8 cellular contexts compared by ENCODE assay signal in genomic region chr13:113864303-113864890, GRCh38. TPM values are rescaled to one million over a fixed set of nuclear protein-coding genes. Genes with fewer than 3 reads are reported as not detected.
DNase-seq lines count a peak whose midpoint lies in the region; ATAC-seq, FAIRE-seq and TF ChIP-seq lines count a peak whose summit lies in the region.

No MANE protein-coding gene starts in this region.

- H3K36me3 ChIP-seq in Peyer's patch (no peaks in the 10 kb centered on the region), esophagus squamous epithelium (no peaks in the 10 kb centered on the region), pancreas (no peaks in the 10 kb centered on the region)

- ATAC-seq in pancreas (no peak), HG03378 (IDR thresholded peaks at IDR 0.05; ENCODE audit: unreplicated experiment) (no peak), HG03565 (IDR thresholded peaks at IDR 0.05; ENCODE audit: unreplicated experiment) (no peak), GM21576 (IDR thresholded peaks at IDR 0.05; ENCODE audit: unreplicated experiment) (no peak)

- peak; percentile 22 for DNase-seq in D341Med (ENCODE audit: low spot score)
- DNase-seq in Peyer's patch: no peak
- DNase-seq in esophagus squamous epithelium (lab: John Stamatoyannopoulos, UW): no peak
- DNase-seq in pancreas: no peak
- DNase-seq in COR-L47 (lab: John Stamatoyannopoulos, UW): no peak

- FAIRE-seq in pancreas (lab: Jason Lieb, UNC): no peak

- H3K4me1 ChIP-seq in Peyer's patch: peaks cover 7 to 38% (median 14%) of the 10 kb centered on the region in 4 donors
- peaks cover 32 to 54% (median 39%) of the 10 kb centered on the region in 3 donors for H3K4me1 ChIP-seq in esophagus squamous epithelium
- H3K4me1 ChIP-seq in pancreas: peaks cover 0 to 9% (median 8%) of the 10 kb centered on the region in 3 donors

- intact Hi-C loops in esophagus squamous epithelium (cut with DNase I): no loop called here
- intact Hi-C loops in pancreas (cut with DNase I): no loop called here

- TF ChIP-seq POLR2A in Peyer's patch (IDR thresholded peaks at IDR 0.05) (no peak), esophagus squamous epithelium (IDR thresholded peaks at IDR 0.05) (no peak)

- WGBS in esophagus squamous epithelium, 2 donors: 10 to 14% methylated on average over 10 of the region's 10 CpGs
- 9 to 10% methylated on average over 10 of the region's 10 CpGs for WGBS in pancreas, 2 donors

- TF ChIP-seq CTCF in Peyer's patch (IDR thresholded peaks at IDR 0.05): no peak
- TF ChIP-seq CTCF in esophagus squamous epithelium (IDR thresholded peaks at IDR 0.05): no peak
- no peak for TF ChIP-seq CTCF in pancreas (IDR thresholded peaks at IDR 0.05)

- H3K27ac ChIP-seq in Peyer's patch (peak overlapping the region in 3 of 4 donors; percentile 41 to 93 (median 89)), esophagus squamous epithelium (peak overlapping the region; percentile 85 to 92 (median 90)), pancreas (peak overlapping the region in 3 of 4 donors; percentile 52 to 89 (median 87))

- H3K27me3 ChIP-seq in Peyer's patch: no peaks in the 10 kb centered on the region
- peaks cover 0 to 10% (median 0%) of the 10 kb centered on the region in 4 donors for H3K27me3 ChIP-seq in esophagus squamous epithelium
- no peaks in the 10 kb centered on the region for H3K27me3 ChIP-seq in pancreas

- no peaks in the 10 kb centered on the region for H3K9me3 ChIP-seq in Peyer's patch
- H3K9me3 ChIP-seq in esophagus squamous epithelium: no peaks in the 10 kb centered on the region
- no peaks in the 10 kb centered on the region for H3K9me3 ChIP-seq in pancreas

- H3K4me3 ChIP-seq in Peyer's patch: peak overlapping the region; percentile 58 to 86 (median 62)
- peak overlapping the region; percentile 63 to 96 (median 71) for H3K4me3 ChIP-seq in esophagus squamous epithelium
- peak overlapping the region; percentile 53 to 69 (median 59) for H3K4me3 ChIP-seq in pancreas

RNA-seq across cellular contexts. Expression of gene GAS6, which starts 0.5 kb away (rescaled TPM):
- total RNA-seq in Peyer's patch: 100 to 1,000 TPM; 132 to 226 (median 154) TPM
- total RNA-seq in esophagus squamous epithelium: 100 to 1,000 TPM in 1 of 4 donors, 10 to 100 TPM in 3; 43.0 to 112 (median 68.5) TPM
- total RNA-seq in pancreas: 10 to 100 TPM; 24.3 to 68.8 (median 38.6) TPM
- polyA plus RNA-seq in pancreas: 100 to 1,000 TPM in 1 of 2 donors, 10 to 100 TPM in 1; 98.0 to 124 TPM
